In genomic region chr19:11203194-11204075, GRCh38 we compare ENCODE assay signal across 1 cellular context.
TF ChIP-seq lines count a peak whose summit lies in the region.

No MANE protein-coding gene starts in this region.

TF ChIP-seq in K562, 482 proteins besides CTCF, POLR2A, EP300 and RAD21 (continued from another document and continues in another):
- no peak for TF ChIP-seq ZBTB34 (CRISPR knock-in tag; IDR thresholded peaks at IDR 0.05)
- no peak for TF ChIP-seq NCOR1 (IDR thresholded peaks at IDR 0.05)
- TF ChIP-seq EHMT2 (IDR thresholded peaks at IDR 0.05): no peak
- peak in 1 of 2 experiments; percentile 29 for TF ChIP-seq E2F6 (IDR thresholded peaks at IDR 0.05; ENCODE audit: borderline replicate concordance in 1 of 2, extremely low read depth in 1 of 2, insufficient read depth in 1 of 2, insufficient read length in 1 of 2, low read depth in 1 of 2, low read length in 1 of 2, poor library complexity in 1 of 2, severe bottlenecking in 1 of 2)
- TF ChIP-seq USF1 (CRISPR knock-in tag; IDR thresholded peaks at IDR 0.05): peak; percentile 80
- no peak for TF ChIP-seq ZNF165 (CRISPR knock-in tag; IDR thresholded peaks at IDR 0.05; ENCODE audit: borderline replicate concordance)
- TF ChIP-seq HMBOX1 (IDR thresholded peaks at IDR 0.05): no peak
- TF ChIP-seq GABPB2 (CRISPR knock-in tag; conservative IDR thresholded peaks at IDR 0.05): no peak
- TF ChIP-seq U2AF2 (optimal IDR thresholded peaks at IDR 0.05; ENCODE audit: low read depth, low read length): no peak
- TF ChIP-seq ZNF134 (CRISPR knock-in tag; conservative IDR thresholded peaks at IDR 0.05): no peak
- TF ChIP-seq ZNF3 (CRISPR knock-in tag; IDR thresholded peaks at IDR 0.05): no peak
- TF ChIP-seq KLF16 (IDR thresholded peaks at IDR 0.05): no peak
- no peak for TF ChIP-seq PHTF2 (CRISPR knock-in tag; IDR thresholded peaks at IDR 0.05)
- TF ChIP-seq HOXB6 (CRISPR knock-in tag; IDR thresholded peaks at IDR 0.05; ENCODE audit: borderline replicate concordance): no peak
- TF ChIP-seq GATAD2A (IDR thresholded peaks at IDR 0.05): no peak
- peak; percentile 39; the same call in 1 of the 2 replicates for TF ChIP-seq JUN (IDR thresholded peaks at IDR 0.05; ENCODE audit: borderline replicate concordance, low read depth, low read length)
- TF ChIP-seq JUN (CRISPR knock-in tag; IDR thresholded peaks at IDR 0.05; ENCODE audit: borderline replicate concordance): no peak
- no peak for TF ChIP-seq ADNP (tag; IDR thresholded peaks at IDR 0.05)
- no peak for TF ChIP-seq MCM7 (IDR thresholded peaks at IDR 0.05)
- TF ChIP-seq NFIX (CRISPR knock-in tag; IDR thresholded peaks at IDR 0.05; ENCODE audit: low read depth): no peak
- TF ChIP-seq NR2F6 (CRISPR knock-in tag; IDR thresholded peaks at IDR 0.05): no peak
- no peak for TF ChIP-seq ZC3H8 (IDR thresholded peaks at IDR 0.05)
- TF ChIP-seq SNIP1 (IDR thresholded peaks at IDR 0.05; ENCODE audit: low read depth): no peak
- no peak for TF ChIP-seq BRF2 (IDR thresholded peaks at IDR 0.05; ENCODE audit: borderline replicate concordance, insufficient read depth, insufficient read length)
- TF ChIP-seq XRCC3 (IDR thresholded peaks at IDR 0.05): no peak
- TF ChIP-seq POU5F1 (IDR thresholded peaks at IDR 0.05; ENCODE audit: borderline replicate concordance, low read depth, low read length, partially characterized antibody): no peak
- TF ChIP-seq ZBTB1 (CRISPR knock-in tag; IDR thresholded peaks at IDR 0.05; ENCODE audit: borderline replicate concordance, low read depth): no peak
- no peak for TF ChIP-seq KAT7 (CRISPR knock-in tag; IDR thresholded peaks at IDR 0.05; ENCODE audit: borderline replicate concordance)
- TF ChIP-seq MNT (conservative IDR thresholded peaks at IDR 0.05): peak; percentile 46 to 59; a peak in 3 of 4 replicates
- TF ChIP-seq KDM4B (IDR thresholded peaks at IDR 0.05; ENCODE audit: borderline replicate concordance in 2 of 2, low read depth in 1 of 2): no peak
- no peak for TF ChIP-seq XRCC5 (IDR thresholded peaks at IDR 0.05; ENCODE audit: low read depth, low read length)
- no peak for TF ChIP-seq SAFB (IDR thresholded peaks at IDR 0.05; ENCODE audit: borderline replicate concordance, low read depth, low read length)
- no peak for TF ChIP-seq MCM3 (IDR thresholded peaks at IDR 0.05)
- no peak for TF ChIP-seq RBM34 (IDR thresholded peaks at IDR 0.05; ENCODE audit: borderline replicate concordance, insufficient read depth, low read length)
- no peak for TF ChIP-seq BRD9 (IDR thresholded peaks at IDR 0.05; ENCODE audit: low read depth, partially characterized antibody)
- TF ChIP-seq CREBBP (IDR thresholded peaks at IDR 0.05; ENCODE audit: low read depth, low read length): no peak
- TF ChIP-seq WHSC1 (IDR thresholded peaks at IDR 0.05; ENCODE audit: low read length): no peak
- no peak for TF ChIP-seq ZNF318 (IDR thresholded peaks at IDR 0.05; ENCODE audit: borderline replicate concordance in 1 of 2, low read depth in 1 of 2)
- TF ChIP-seq EZH2 (IDR thresholded peaks at IDR 0.05; ENCODE audit: borderline replicate concordance, low read depth, low read length): no peak
- TF ChIP-seq KAT2B (IDR thresholded peaks at IDR 0.05; ENCODE audit: low read depth, low read length): no peak
- TF ChIP-seq SIN3A (IDR thresholded peaks at IDR 0.05; ENCODE audit: borderline replicate concordance in 2 of 2, control insufficient read depth in 1 of 2, low read depth in 2 of 2, low read length in 2 of 2): no peak
- no peak for TF ChIP-seq HDAC3 (IDR thresholded peaks at IDR 0.05; ENCODE audit: borderline replicate concordance, partially characterized antibody)
- TF ChIP-seq PHF21A (IDR thresholded peaks at IDR 0.05; ENCODE audit: borderline replicate concordance, low read depth): no peak
- no peak for TF ChIP-seq ZBTB5 (IDR thresholded peaks at IDR 0.05)
- no peak for TF ChIP-seq ZSCAN32 (CRISPR knock-in tag; IDR thresholded peaks at IDR 0.05)
- no peak for TF ChIP-seq ATF2 (CRISPR knock-in tag; IDR thresholded peaks at IDR 0.05)
- TF ChIP-seq MAFG (tag; conservative IDR thresholded peaks at IDR 0.05): no peak
